8 cellular contexts compared by ENCODE assay signal in the genomic region with DNA sequence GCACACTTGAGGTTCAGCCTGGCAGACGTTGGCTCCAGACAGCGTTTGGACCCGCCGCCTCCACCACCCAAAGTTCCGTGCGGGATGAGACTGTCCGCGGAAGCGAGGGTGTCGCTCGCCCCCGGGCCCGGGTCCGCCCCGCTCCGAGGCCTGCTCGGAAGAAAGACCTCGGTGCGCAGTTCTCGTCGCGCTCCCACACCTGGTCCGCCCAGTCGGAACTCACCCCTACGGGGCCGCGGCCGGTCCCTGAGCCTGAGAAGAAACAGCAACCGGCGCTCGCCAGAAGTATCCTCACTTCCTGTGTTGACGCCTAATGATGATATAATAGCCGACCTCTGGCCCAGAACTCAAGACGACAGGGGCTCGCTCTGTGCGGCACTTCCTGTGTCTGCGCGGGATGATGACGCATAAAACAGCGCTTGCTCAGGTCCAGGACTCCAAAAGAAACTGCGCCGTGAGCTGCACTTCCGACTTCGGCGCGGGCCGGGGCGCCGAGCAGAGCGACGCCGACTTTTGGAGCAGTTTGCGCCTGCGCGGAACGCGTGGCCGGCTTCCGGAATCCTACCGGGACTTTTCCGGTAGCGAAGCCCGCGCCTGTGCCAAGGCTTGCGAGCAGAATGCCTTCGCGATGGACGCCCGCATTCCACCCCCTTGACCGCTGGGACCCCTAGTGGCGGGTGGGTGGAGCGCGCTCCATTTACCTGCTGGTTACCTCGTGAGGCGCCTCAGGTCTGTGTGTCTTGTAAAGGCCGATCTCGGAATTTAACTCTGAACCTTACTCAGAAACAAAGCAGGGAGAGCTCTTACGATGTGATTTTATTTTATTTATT. TPM values are rescaled to one million over a fixed set of nuclear protein-coding genes. Genes with fewer than 3 reads are reported as not detected.
DNase-seq lines count a peak whose midpoint lies in the region; ATAC-seq and TF ChIP-seq lines count a peak whose summit lies in the region.
"Not testable (repeated sequence)": the region's sequence is repeated elsewhere in the genome, so short reads cannot be mapped to it uniquely, and the experiment has no call there.

Gene CDK11A (minus strand): TSS at position 323 of the 830 bp plus-strand sequence. CDS start 1,539 bp downstream, outside the sequence.

- peak within 1 kb of the TSS; percentile 68 for H3K4me3 ChIP-seq in IMR-90 (ENCODE audit: insufficient read depth, low read depth, low read length)
- H3K4me3 ChIP-seq in epithelial cell of proximal tubule (ENCODE audit: low read depth, low read length), result peak within 1 kb of the TSS; percentile 71
- peak within 1 kb of the TSS; percentile 70 to 74 for H3K4me3 ChIP-seq in mucosa of rectum (ENCODE audit: low read length in 2 of 2)

- H3K9me3 ChIP-seq in IMR-90 (ENCODE audit: control insufficient read depth, insufficient read depth, low read length); mucosa of rectum (ENCODE audit: control insufficient read depth in 2 of 2, low read length in 2 of 2): not testable (repeated sequence)

- POLR2A ChIA-PET in IMR-90 (lab: Charles Lee; ENCODE audit: unreplicated experiment), result not testable (repeated sequence)

- not testable (repeated sequence) for H3K56ac ChIP-seq in IMR-90 (ENCODE audit: extremely low read depth, insufficient read depth, low read length)

- H2BK20ac ChIP-seq in IMR-90 (ENCODE audit: low read depth, low read length), result not testable (repeated sequence)

- not testable (repeated sequence) for H3K14ac ChIP-seq in IMR-90 (replicated peaks; ENCODE audit: low read depth, low read length)

- not testable (repeated sequence) for H4K5ac ChIP-seq in IMR-90 (ENCODE audit: low read depth, low read length)

- H3K27me3 ChIP-seq in IMR-90 (ENCODE audit: control insufficient read depth, insufficient read depth, low read length); mucosa of rectum (ENCODE audit: control insufficient read depth in 2 of 2, insufficient read depth in 2 of 2, low read length in 2 of 2): not testable (repeated sequence)

- not testable (repeated sequence) for H3K4me2 ChIP-seq in IMR-90 (ENCODE audit: low read depth, low read length)

- not testable (repeated sequence) for H3K18ac ChIP-seq in IMR-90 (ENCODE audit: low read depth, low read length)

- H4K20me1 ChIP-seq in IMR-90 (ENCODE audit: insufficient read depth, low read length), result not testable (repeated sequence)

- not testable (repeated sequence) for TF ChIP-seq CTCF in IMR-90 (conservative IDR thresholded peaks at IDR 0.05; ENCODE audit: low read depth, low read length)
- peak; percentile 27 for TF ChIP-seq CTCF in epithelial cell of proximal tubule (conservative IDR thresholded peaks at IDR 0.05; ENCODE audit: low read depth, low read length)

- not testable (repeated sequence) for H3K9me1 ChIP-seq in IMR-90 (ENCODE audit: insufficient read depth, low read length)

- 4% methylated on average over 5 of the region's 78 CpGs; no CpG with 5 or more reads in 1 of the 2 experiments for WGBS in IMR-90 (ENCODE audit: extremely low coverage in 2 of 2, insufficient read length in 1 of 2), 2 experiments

- H2BK5ac ChIP-seq in IMR-90 (ENCODE audit: low read depth, low read length, poor library complexity, severe bottlenecking), result peak within 1 kb of the TSS; percentile 0

- H4K8ac ChIP-seq in IMR-90 (ENCODE audit: low read depth in 2 of 2, low read length in 2 of 2), result not testable (repeated sequence)

- not testable (repeated sequence) for H3K79me1 ChIP-seq in IMR-90 (ENCODE audit: low read depth in 1 of 2, low read length in 2 of 2)

- not testable (repeated sequence) for H2BK120ac ChIP-seq in IMR-90 (ENCODE audit: low read depth, low read length)

- not testable (repeated sequence) for TF ChIP-seq RAD21 in IMR-90 (IDR thresholded peaks at IDR 0.05; ENCODE audit: low read length)

- DNase-seq in DMS114 treated with DMSO at 0.1 percent for 48 hours (lab: John Stamatoyannopoulos, UW; ENCODE audit: unreplicated experiment) (peak; percentile 93), IMR-90 (peak; percentile 99), OCI-M2 (lab: John Stamatoyannopoulos, UW; ENCODE audit: unreplicated experiment) (peak; percentile 79), activated T-cell treated with anti-CD3 and anti-CD28 coated beads for 4 hours (peak; percentile 98), epithelial cell of proximal tubule (ENCODE audit: low read depth) (peak; percentile 94)
- peak; percentile 99 for DNase-seq in stimulated activated CD8-positive, alpha-beta memory T cell treated with anti-CD3 and anti-CD28 coated beads, Interleukin-4, amount 100 ng/mL, for 48 hours

- not testable (repeated sequence) for BruUV-seq in IMR-90 (replicated peaks; lab: Mats Ljungman, UMichigan)

- dilution Hi-C loops in IMR-90 (cut with HindIII; ENCODE audit: low sequenced_read_pairs, unreplicated experiment), result not testable (repeated sequence)

- H2BK15ac ChIP-seq in IMR-90 (ENCODE audit: low read depth, low read length), result not testable (repeated sequence)

- H3K27ac ChIP-seq in IMR-90 (ENCODE audit: insufficient read depth, low read length), result peak within 1 kb of the TSS; percentile 75
- H3K27ac ChIP-seq in mucosa of rectum (ENCODE audit: low read depth in 2 of 2, low read length in 2 of 2), result peak within 1 kb of the TSS; percentile 86 to 88

- not testable (repeated sequence) for H2AK5ac ChIP-seq in IMR-90 (ENCODE audit: low read depth, low read length)

- not testable (repeated sequence) for H3K23ac ChIP-seq in IMR-90 (ENCODE audit: low read depth, low read length)

- in situ Hi-C loops in IMR-90 (cut with MboI; ENCODE audit: low sequenced_read_pairs), result not testable (repeated sequence)

- CTCF ChIA-PET in IMR-90 (lab: Yijun Ruan, JAX), result not testable (repeated sequence)

- not testable (repeated sequence) for TF ChIP-seq POLR2A in IMR-90 (IDR thresholded peaks at IDR 0.05; ENCODE audit: low read depth, low read length)

- peak within 1 kb of the TSS; percentile 50; the same call in 1 of the 2 replicates for H3K4ac ChIP-seq in IMR-90 (ENCODE audit: low read depth, low read length)

- not testable (repeated sequence) for H4K91ac ChIP-seq in IMR-90 (ENCODE audit: insufficient read depth, low read depth, low read length)

- intact Hi-C loops in IMR-90 (cut with micrococcal nuclease), result not testable (repeated sequence)

- H3K36me3 ChIP-seq in IMR-90 (ENCODE audit: control insufficient read depth, insufficient read depth, low read length), result not testable (repeated sequence)
- H3K36me3 ChIP-seq in mucosa of rectum (ENCODE audit: control insufficient read depth in 2 of 2, insufficient read depth in 2 of 2, low read length in 2 of 2), result peaks cover 4 to 13% of the 10 kb centered on the region in 2 donors

- H2AK9ac ChIP-seq in IMR-90 (replicated peaks; ENCODE audit: low read depth, low read length, poor library complexity), result not testable (repeated sequence)

- peak within 1 kb of the TSS; percentile 79 for H2AFZ ChIP-seq in IMR-90 (replicated peaks; ENCODE audit: low read length, poor library complexity)

- ATAC-seq in GM21528 (IDR thresholded peaks at IDR 0.05; ENCODE audit: low FRiP score, unreplicated experiment) (peak; percentile 92), IMR-90 (ENCODE audit: low read depth) (peak; percentile 93)

- H3K4me1 ChIP-seq in IMR-90 (ENCODE audit: control insufficient read depth, insufficient read depth, low read length); mucosa of rectum (ENCODE audit: control insufficient read depth in 2 of 2, insufficient read depth in 2 of 2, low read length in 2 of 2): not testable (repeated sequence)

- H3K9ac ChIP-seq in IMR-90 (ENCODE audit: low read depth, low read length) (peak within 1 kb of the TSS; percentile 41; the same call in 1 of the 2 replicates), mucosa of rectum (ENCODE audit: low read depth in 1 of 2, low read length in 2 of 2) (peak within 1 kb of the TSS; percentile 70 to 84)

TF ChIP-seq in IMR-90, 13 proteins besides CTCF, POLR2A, EP300 and RAD21:
- peak; percentile 21; the same call in 1 of the 2 replicates for TF ChIP-seq MAZ (IDR thresholded peaks at IDR 0.05; ENCODE audit: borderline replicate concordance, low read depth, low read length)

RNA-seq across cellular contexts. Expression of gene CDK11A, which starts in this region (rescaled TPM):
- 1.8 and 5.8 TPM in 2 replicates for total RNA-seq in IMR-90 (2012; rRNA removed)
- polyA plus RNA-seq in IMR-90 (2012; rRNA removed), result 17.1 and 20.0 TPM in 2 replicates
- polyA plus RNA-seq in IMR-90 (2012; cell fraction: cytosol; rRNA removed), result 3.5 and 3.9 TPM in 2 replicates
- 83.0 and 135 TPM in 2 replicates for polyA plus RNA-seq in IMR-90 (2012; cell fraction: nucleus; rRNA removed; ENCODE audit: low replicate concordance)
- 10.3 and 11.6 TPM in 2 replicates for total RNA-seq in epithelial cell of proximal tubule

Comparison
In these comparisons a context has a peak if more than half of its experiments do, and no peak if none do; other contexts are left out.
1. Peak in every context shown above with its lines: DNase-seq, ATAC-seq, H3K4me3 ChIP-seq and H3K27ac ChIP-seq.